ENCODE assay signal across 33 cellular contexts in the genomic region with DNA sequence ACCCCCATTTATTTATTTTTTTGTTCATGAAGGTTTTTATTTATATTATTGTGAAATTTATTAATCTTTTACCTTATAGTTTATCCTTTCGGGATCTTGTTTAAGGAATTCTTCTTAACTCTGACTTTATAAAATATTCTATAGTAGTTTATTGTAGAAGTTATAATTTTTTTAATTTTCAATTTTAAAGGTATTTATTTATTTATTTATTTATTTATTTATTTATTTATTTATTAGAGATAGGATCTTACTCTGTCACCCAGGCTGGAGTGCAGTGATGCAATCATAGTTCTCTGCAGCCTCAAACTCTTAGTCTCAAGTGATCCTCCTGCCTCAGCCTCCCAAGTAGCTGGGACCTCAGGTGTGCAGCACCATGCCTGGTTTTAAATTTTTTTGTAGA.
"Had no signal": no experiment of that assay in that cellular context is flagged by ENCODE, and none has a peak within 500 bp of the region (broad histone marks: within the 10 kb centered on the region; RNA-seq: fewer than 3 reads in every experiment).

No MANE protein-coding gene starts in this region.

- H3K9me3 ChIP-seq: MG63 had no signal

- DNase-seq: activated CD4-positive, alpha-beta memory T cell treated with anti-CD3 and anti-CD28 coated beads for 36 hours; activated CD4-positive, alpha-beta T cell treated with anti-CD3 and anti-CD28 coated beads for 36 hours; activated CD4-positive, alpha-beta T cell treated with anti-CD3 and anti-CD28 coated beads, Interleukin-2, amount 10 ng/mL, durations not matched to agents 7 days and 5 days; activated CD8-positive, alpha-beta memory T cell treated with anti-CD3 and anti-CD28 coated beads, Interleukin-2, amount 50 U/mL, for 4 hours; activated naive CD4-positive, alpha-beta T cell treated with anti-CD3 and anti-CD28 coated beads, Interleukin-2, amount 10 ng/mL, durations not matched to agents 7 days and 5 days; activated naive CD8-positive, alpha-beta T cell treated with anti-CD3 and anti-CD28 coated beads, Interleukin-2, amount 50 U/mL, for 24 hours; activated T-cell treated with anti-CD3 and anti-CD28 coated beads for 4 hours; activated T-cell treated with anti-CD3 and anti-CD28 coated beads, Interleukin-2, amount 50 U/mL, for 4 hours; anterior cingulate cortex; caudate nucleus; Kasumi-1; KG1; MG63; NCI-H1092; NCI-H1436 treated with DMSO at 0.1 percent for 48 hours; NCI-H1694 treated with DMSO at 0.1 percent for 48 hours; NCI-H2029; NCI-H2107; NCI-H2171; NCI-H510A; NCI-H526; NCI-H748 treated with DMSO at 0.1 percent for 48 hours; NK-92 treated with Interleukin-12 subunit alpha and Interleukin-12 subunit beta, amount 100 ng/mL, for 24 hours; PC-9; Right ventricle myocardium superior; SW 1271; T-helper 1 cell; T1000 had no signal

- H3K27me3 Mint-ChIP-seq: activated CD4-positive, alpha-beta memory T cell treated with anti-CD3 and anti-CD28 coated beads for 36 hours; activated CD4-positive, alpha-beta T cell treated with anti-CD3 and anti-CD28 coated beads for 36 hours; activated CD4-positive, alpha-beta T cell treated with anti-CD3 and anti-CD28 coated beads, Interleukin-2, amount 10 ng/mL, durations not matched to agents 7 days and 5 days; activated naive CD4-positive, alpha-beta T cell treated with anti-CD3 and anti-CD28 coated beads, Interleukin-2, amount 10 ng/mL, durations not matched to agents 7 days and 5 days; activated naive CD8-positive, alpha-beta T cell; activated naive CD8-positive, alpha-beta T cell treated with anti-CD3 and anti-CD28 coated beads, Interleukin-2, amount 50 U/mL, for 24 hours; brain had no signal

- H3K27ac Mint-ChIP-seq: activated CD4-positive, alpha-beta memory T cell treated with anti-CD3 and anti-CD28 coated beads for 36 hours; activated CD4-positive, alpha-beta T cell treated with anti-CD3 and anti-CD28 coated beads for 36 hours; activated CD4-positive, alpha-beta T cell treated with anti-CD3 and anti-CD28 coated beads, Interleukin-2, amount 10 ng/mL, durations not matched to agents 7 days and 5 days; activated naive CD4-positive, alpha-beta T cell treated with anti-CD3 and anti-CD28 coated beads, Interleukin-2, amount 10 ng/mL, durations not matched to agents 7 days and 5 days; activated naive CD8-positive, alpha-beta T cell; activated naive CD8-positive, alpha-beta T cell treated with anti-CD3 and anti-CD28 coated beads, Interleukin-2, amount 50 U/mL, for 24 hours; activated T-helper 1 cell treated with anti-CD3 and anti-CD28 coated beads, Interleukin-12 subunit alpha, Interleukin-12 subunit beta, Interleukin-2, Interleukin-4 antibody, amounts not matched to agents 30 ng/mL and 10 ng/mL and 1 ng/mL, durations not matched to agents 14 hours and 24 hours and 36 hours; brain had no signal

- FAIRE-seq: bronchial epithelial cell had no signal

- ATAC-seq: activated CD4-positive, alpha-beta T cell treated with anti-CD3 and anti-CD28 coated beads for 36 hours; activated CD4-positive, CD25-positive, alpha-beta regulatory T cell treated with anti-CD3 and anti-CD28 coated beads, Interleukin-2, amount 50 U/mL, for 24 hours; activated naive CD8-positive, alpha-beta T cell treated with anti-CD3 and anti-CD28 coated beads, Interleukin-2, amount 50 U/mL, for 24 hours; activated T-cell treated with anti-CD3 and anti-CD28 coated beads, Interleukin-2, amount 50 U/mL, for 4 hours had no signal

- H3K4me3 ChIP-seq: MG63, PC-9 had no signal

- H3K27ac ChIP-seq: PC-9 had no signal

- H3K4me1 Mint-ChIP-seq: activated CD4-positive, alpha-beta T cell treated with anti-CD3 and anti-CD28 coated beads, Interleukin-2, amount 10 ng/mL, durations not matched to agents 7 days and 5 days; activated naive CD4-positive, alpha-beta T cell treated with anti-CD3 and anti-CD28 coated beads, Interleukin-2, amount 10 ng/mL, durations not matched to agents 7 days and 5 days had no signal

- H3K4me3 Mint-ChIP-seq: activated CD4-positive, alpha-beta memory T cell treated with anti-CD3 and anti-CD28 coated beads for 36 hours; activated CD4-positive, alpha-beta T cell treated with anti-CD3 and anti-CD28 coated beads for 36 hours; activated CD4-positive, alpha-beta T cell treated with anti-CD3 and anti-CD28 coated beads, Interleukin-2, amount 10 ng/mL, durations not matched to agents 7 days and 5 days; activated naive CD4-positive, alpha-beta T cell treated with anti-CD3 and anti-CD28 coated beads, Interleukin-2, amount 10 ng/mL, durations not matched to agents 7 days and 5 days; activated naive CD8-positive, alpha-beta T cell; activated naive CD8-positive, alpha-beta T cell treated with anti-CD3 and anti-CD28 coated beads, Interleukin-2, amount 50 U/mL, for 24 hours; activated T-cell treated with anti-CD3 and anti-CD28 coated beads, Interleukin-2, amount 50 U/mL, for 4 hours; activated T-helper 1 cell treated with anti-CD3 and anti-CD28 coated beads, Interleukin-12 subunit alpha, Interleukin-12 subunit beta, Interleukin-2, Interleukin-4 antibody, amounts not matched to agents 30 ng/mL and 10 ng/mL and 1 ng/mL, durations not matched to agents 14 hours and 24 hours and 36 hours; brain had no signal
